In the genomic region with DNA sequence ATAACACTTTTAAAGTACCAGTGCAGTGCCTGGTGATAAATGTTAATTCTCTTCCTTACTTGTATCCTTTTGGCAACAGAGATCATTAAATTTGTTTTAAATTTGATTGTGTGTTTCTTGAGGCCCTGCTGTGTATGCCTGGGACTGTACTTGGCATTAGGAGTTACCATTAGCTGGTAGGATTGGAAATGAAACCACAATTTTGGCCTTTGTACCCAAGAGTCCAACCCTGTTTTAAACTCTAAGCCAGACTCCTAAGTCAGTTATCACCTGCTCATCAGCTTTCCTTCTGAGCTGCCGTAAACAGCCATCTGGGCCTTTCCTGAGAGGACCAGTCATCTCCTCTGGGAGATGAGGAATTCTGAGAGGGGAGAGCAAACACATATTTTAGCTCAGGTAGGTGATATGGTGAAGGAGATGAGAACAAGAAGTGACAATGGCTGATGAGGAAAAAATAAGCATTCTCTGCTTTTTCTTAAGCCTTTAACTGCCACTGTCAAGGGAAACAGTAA, we compare ENCODE assay signal across 11 cellular contexts.
DNase-seq lines count a peak whose midpoint lies in the region; ATAC-seq, FAIRE-seq and TF ChIP-seq lines count a peak whose summit lies in the region.
"Had no signal": no experiment of that assay in that cellular context is flagged by ENCODE, and none has a peak within 500 bp of the region (broad histone marks: within the 10 kb centered on the region; RNA-seq: fewer than 3 reads in every experiment).

No MANE protein-coding gene starts in this region.

- TF ChIP-seq CTCF in H1 (IDR thresholded peaks at IDR 0.05; ENCODE audit: control extremely low read depth in 1 of 3, insufficient read depth in 1 of 3, low read depth in 1 of 3, low read length in 3 of 3) (no peak), nephron progenitor cell (IDR thresholded peaks at IDR 0.05) (no peak), Calu3 (IDR thresholded peaks at IDR 0.05; ENCODE audit: unreplicated experiment) (no peak)

- no peak for FAIRE-seq in H1 (lab: Jason Lieb, UNC)
- FAIRE-seq: H54 had no signal

- no peaks in the 10 kb centered on the region for H3K36me3 Mint-ChIP-seq in nephron progenitor cell (ENCODE audit: low read depth)
- no peaks in the 10 kb centered on the region for H3K36me3 Mint-ChIP-seq in Calu3 (ENCODE audit: insufficient read depth, unreplicated experiment)

- ATAC-seq in HG03442 (IDR thresholded peaks at IDR 0.05; ENCODE audit: unreplicated experiment) (no peak), HG03432 (IDR thresholded peaks at IDR 0.05; ENCODE audit: unreplicated experiment) (no peak)

- peaks cover 63% of the 10 kb centered on the region for H3K4me1 Mint-ChIP-seq in nephron progenitor cell
- H3K4me1 Mint-ChIP-seq in Calu3 (ENCODE audit: low read depth, unreplicated experiment) = peaks cover 21% of the 10 kb centered on the region

- no peak for TF ChIP-seq RAD21 in H1 (IDR thresholded peaks at IDR 0.05 in 1 of 2, conservative IDR thresholded peaks at IDR 0.05 in 1 of 2; ENCODE audit: low read depth in 2 of 2, low read length in 2 of 2)

- no peaks in the 10 kb centered on the region for H3K36me3 ChIP-seq in H1 (ENCODE audit: control insufficient read depth in 2 of 4, insufficient read depth in 4 of 4, low read length in 3 of 4)

- H3K9me3 Mint-ChIP-seq in nephron progenitor cell = no peaks in the 10 kb centered on the region
- no peaks in the 10 kb centered on the region for H3K9me3 Mint-ChIP-seq in Calu3 (ENCODE audit: low read depth, unreplicated experiment)

- H2AFZ ChIP-seq in H1 (ENCODE audit: low read length) = no peak overlapping the region

- no peak for TF ChIP-seq EP300 in H1 (IDR thresholded peaks at IDR 0.05; ENCODE audit: borderline replicate concordance in 1 of 2, low read depth in 2 of 2, low read length in 2 of 2)

- peaks cover 6% of the 10 kb centered on the region for H3K27me3 Mint-ChIP-seq in nephron progenitor cell (ENCODE audit: low read depth, poor library complexity)
- H3K27me3 Mint-ChIP-seq in Calu3 (ENCODE audit: unreplicated experiment) = no peaks in the 10 kb centered on the region

- no peaks in the 10 kb centered on the region for H3K27me3 ChIP-seq in H1 (replicated peaks in 1 of 4; ENCODE audit: control insufficient read depth in 3 of 4, extremely low read depth in 1 of 4, insufficient read depth in 3 of 4, low read length in 3 of 4)

- H3K23me2 ChIP-seq in H1 (ENCODE audit: low read depth, low read length) = no peaks in the 10 kb centered on the region

- no peak overlapping the region for H3K18ac ChIP-seq in H1 (ENCODE audit: extremely low read depth, low read length)

- no peak overlapping the region for H3K14ac ChIP-seq in H1 (ENCODE audit: insufficient read length)

- no peak overlapping the region for H2BK5ac ChIP-seq in H1 (ENCODE audit: low read depth, low read length)

- intact Hi-C loops in Calu3 (cut with micrococcal nuclease; ENCODE audit: unreplicated experiment) = no loop called here

- no peaks in the 10 kb centered on the region for H3K9me3 ChIP-seq in H1 (ENCODE audit: insufficient read depth in 2 of 2, low read depth in 1 of 2, low read length in 1 of 2)

- H3K4ac ChIP-seq in H1 (replicated peaks; ENCODE audit: insufficient read length, low read depth, low read length) = no peak overlapping the region

- whole genome bisulfite sequencing in H1 (ENCODE audit: extremely low coverage in 1 of 2, insufficient coverage in 1 of 2, insufficient read length in 1 of 2, insufficient replicate concordance in 2 of 2, low coverage in 1 of 2, low lambda C conversion rate in 2 of 2, missing lambda C conversion rate in 1 of 2), 2 experiments = 81% methylated on average over 1 of the region's 1 CpG; no CpG with 5 or more reads in 1 of the 2 experiments

- peaks cover 2 to 19% (median 7%) of the 10 kb centered on the region in 4 experiments; a peak in 4 of 7 replicates for H3K4me1 ChIP-seq in H1 (replicated peaks in 1 of 4; ENCODE audit: control insufficient read depth in 3 of 4, insufficient read depth in 4 of 4, low read length in 3 of 4)

- H2BK120ac ChIP-seq in H1 (replicated peaks; ENCODE audit: low read depth, low read length) = no peak overlapping the region

- no peak overlapping the region for H4K5ac ChIP-seq in H1 (ENCODE audit: insufficient read length, low read depth, low read length)

- no peak overlapping the region for H3K9ac ChIP-seq in H1 (replicated peaks in 1 of 4; ENCODE audit: extremely low read depth in 1 of 4, low read depth in 3 of 4, low read length in 3 of 4)

- POLR2A ChIA-PET in H1 (lab: Charles Lee; ENCODE audit: partially characterized antibody) = no interaction called here

- no peak overlapping the region for H2BK20ac ChIP-seq in H1 (ENCODE audit: low read length)

- no peak overlapping the region for H2BK15ac ChIP-seq in H1 (ENCODE audit: low read length)

- no peak overlapping the region for H3K27ac ChIP-seq in H1 (ENCODE audit: low read depth, low read length)
- H3K27ac ChIP-seq: epithelial cell of prostate had no signal

- no peak for TF ChIP-seq POLR2A in H1 (IDR thresholded peaks at IDR 0.05; ENCODE audit: control extremely low read depth in 1 of 2, low read depth in 2 of 2, low read length in 2 of 2)

- no peak overlapping the region for H3K56ac ChIP-seq in H1 (replicated peaks; ENCODE audit: insufficient read length, low read depth, low read length)

- no peak overlapping the region for H3K4me3 Mint-ChIP-seq in nephron progenitor cell
- no peak overlapping the region for H3K4me3 Mint-ChIP-seq in Calu3 (ENCODE audit: low read depth, unreplicated experiment)

- DNase-seq in DMS53 (lab: John Stamatoyannopoulos, UW) = peak; percentile 72
- DNase-seq in NCI-H1694 treated with DMSO at 0.1 percent for 48 hours (lab: John Stamatoyannopoulos, UW) = peak; percentile 83
- no peak for DNase-seq in H1 (ENCODE audit: low read depth in 1 of 2, low spot score in 2 of 2)
- no peak for DNase-seq in nephron progenitor cell
- no peak for DNase-seq in Calu3
- DNase-seq in retina = no peak
- DNase-seq: DND-41 had no signal

- no peak overlapping the region for H3K23ac ChIP-seq in H1 (ENCODE audit: insufficient read length)

- H3K4me2 ChIP-seq in H1 (ENCODE audit: insufficient read depth in 1 of 2, low read depth in 2 of 2, low read length in 2 of 2) = no peak overlapping the region

- H2BK12ac ChIP-seq in H1 (ENCODE audit: low read depth, low read length) = 0 out of 2 replicates have a peak overlapping the region, but pooled peaks have one; percentile 20

- no peaks in the 10 kb centered on the region for H3K79me1 ChIP-seq in H1 (ENCODE audit: low read depth, low read length)

- no peak overlapping the region for H4K8ac ChIP-seq in H1 (ENCODE audit: extremely low read depth, insufficient read depth, low read length)

- H3K79me2 ChIP-seq in H1 (ENCODE audit: control insufficient read depth in 1 of 2, insufficient read depth in 2 of 2, low read length in 2 of 2) = no peaks in the 10 kb centered on the region

- H3K27ac Mint-ChIP-seq in nephron progenitor cell (peak overlapping the region; percentile 77), Calu3 (ENCODE audit: unreplicated experiment) (no peak overlapping the region)

- no peak overlapping the region for H4K91ac ChIP-seq in H1 (replicated peaks; ENCODE audit: insufficient read length, low read length)

- H2AK5ac ChIP-seq in H1 (ENCODE audit: low read depth, low read length) = 0 out of 2 replicates have a peak overlapping the region, but pooled peaks have one; percentile 44

- H4K20me1 ChIP-seq in H1 (replicated peaks in 1 of 2; ENCODE audit: control insufficient read depth in 1 of 2, insufficient read depth in 2 of 2, low read length in 2 of 2) = no peaks in the 10 kb centered on the region

- no peak overlapping the region for H3K4me3 ChIP-seq in H1 (ENCODE audit: extremely low read depth in 1 of 4, insufficient read depth in 2 of 4, low read depth in 3 of 4, low read length in 4 of 4)

- CTCF ChIA-PET in H1 (lab: Charles Lee; ENCODE audit: partially characterized antibody) = interaction anchor here (0.6 to 2.3 kb wide), 5 partner anchors 9 to 62 kb away, joined by 3 to 7 read pairs (median 3); no protein-coding TSS in a partner anchor
- CTCF ChIA-PET in Calu3 (lab: Charles Lee) = no interaction called here

- no TSS peak for BruUV-seq in Calu3 (replicated peaks; lab: Mats Ljungman, UMichigan)

TF ChIP-seq in H1, 55 proteins besides CTCF, POLR2A, EP300 and RAD21:
- no peak for TF ChIP-seq RBBP5 (IDR thresholded peaks at IDR 0.05; ENCODE audit: borderline replicate concordance, low read depth, low read length)
- TF ChIP-seq, protein P1, sequence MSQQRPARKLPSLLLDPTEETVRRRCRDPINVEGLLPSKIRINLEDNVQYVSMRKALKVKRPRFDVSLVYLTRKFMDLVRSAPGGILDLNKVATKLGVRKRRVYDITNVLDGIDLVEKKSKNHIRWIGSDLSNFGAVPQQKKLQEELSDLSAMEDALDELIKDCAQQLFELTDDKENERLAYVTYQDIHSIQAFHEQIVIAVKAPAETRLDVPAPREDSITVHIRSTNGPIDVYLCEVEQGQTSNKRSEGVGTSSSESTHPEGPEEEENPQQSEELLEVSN (IDR thresholded peaks at IDR 0.05) = no peak

Comparison
In these comparisons a context has a peak if more than half of its experiments do, and no peak if none do; other contexts are left out.
1. DNase-seq: peak in DMS53 (single experiment) and NCI-H1694 treated with DMSO at 0.1 percent for 48 hours (single experiment); none in H1 (0 of 2), nephron progenitor cell (single experiment), Calu3 (single experiment) and retina (single experiment).